ENCODE assay signal across 10 cellular contexts in genomic region chr7:22435105-22435504, GRCh38.
A peak's percentile ranks its signal among the peaks of the same experiment; 100 is the strongest.
DNase-seq lines count a peak whose midpoint lies in the region; ATAC-seq and TF ChIP-seq lines count a peak whose summit lies in the region.
"Had no signal": no experiment of that assay in that cellular context is flagged by ENCODE, and none has a peak within 500 bp of the region (broad histone marks: within the 10 kb centered on the region; RNA-seq: fewer than 3 reads in every experiment).

No MANE protein-coding gene starts in this region.

- H3K36me3 ChIP-seq in esophagus muscularis mucosa (no peaks in the 10 kb centered on the region), left ventricle myocardium inferior (no peaks in the 10 kb centered on the region)
- H3K36me3 ChIP-seq: prostate gland, WERI-Rb-1 had no signal

- TF ChIP-seq CTCF in esophagus muscularis mucosa (IDR thresholded peaks at IDR 0.05) (no peak), left ventricle myocardium inferior (IDR thresholded peaks at IDR 0.05; ENCODE audit: borderline replicate concordance) (no peak)

- H3K4me3 ChIP-seq in esophagus muscularis mucosa (no peak overlapping the region), left ventricle myocardium inferior (no peak overlapping the region)
- H3K4me3 ChIP-seq: prostate gland had no signal

- H3K27me3 ChIP-seq in esophagus muscularis mucosa (no peaks in the 10 kb centered on the region), left ventricle myocardium inferior (ENCODE audit: low read depth) (no peaks in the 10 kb centered on the region)

- DNase-seq in esophagus muscularis mucosa (ENCODE audit: extremely low spot score) (peak; percentile 47), erythroblast (lab: John Stamatoyannopoulos, UW) (no peak), left ventricle myocardium inferior (no peak), DMS153 (lab: John Stamatoyannopoulos, UW) (no peak)
- DNase-seq: activated naive CD8-positive, alpha-beta T cell treated with anti-CD3 and anti-CD28 coated beads, Interleukin-2, amount 50 U/mL, for 24 hours; WERI-Rb-1 had no signal

- ATAC-seq in GM18873 (IDR thresholded peaks at IDR 0.05; ENCODE audit: low FRiP score, unreplicated experiment) (peak; percentile 70), GM21619 (IDR thresholded peaks at IDR 0.05; ENCODE audit: unreplicated experiment) (peak; percentile 90), HG03196 (IDR thresholded peaks at IDR 0.05; ENCODE audit: unreplicated experiment) (peak; percentile 87)
- ATAC-seq: activated naive CD8-positive, alpha-beta T cell treated with anti-CD3 and anti-CD28 coated beads, Interleukin-2, amount 50 U/mL, for 24 hours had no signal

- H3K27ac ChIP-seq in esophagus muscularis mucosa (replicated peaks in 1 of 4): no peak overlapping the region
- no peak overlapping the region for H3K27ac ChIP-seq in left ventricle myocardium inferior (replicated peaks)
- H3K27ac ChIP-seq: prostate gland, WERI-Rb-1 had no signal

- WGBS in esophagus muscularis mucosa: 79% methylated on average over 4 of the region's 4 CpGs

- H3K4me1 ChIP-seq in esophagus muscularis mucosa (no peaks in the 10 kb centered on the region), left ventricle myocardium inferior (peaks cover 5% of the 10 kb centered on the region)
- H3K4me1 ChIP-seq: prostate gland had no signal

- intact Hi-C loops in esophagus muscularis mucosa (cut with DNase I): no loop called here
- intact Hi-C loops in left ventricle myocardium inferior (cut with micrococcal nuclease): no loop called here

- no peaks in the 10 kb centered on the region for H3K9me3 ChIP-seq in esophagus muscularis mucosa
- H3K9me3 ChIP-seq in left ventricle myocardium inferior (replicated peaks): peaks cover 8% of the 10 kb centered on the region
- H3K9me3 ChIP-seq: prostate gland had no signal

- TF ChIP-seq POLR2A in esophagus muscularis mucosa (IDR thresholded peaks at IDR 0.05; ENCODE audit: low read depth): no peak
- no peak for TF ChIP-seq POLR2A in erythroblast (IDR thresholded peaks at IDR 0.05; ENCODE audit: low read length)

- TF ChIP-seq EP300 in esophagus muscularis mucosa (IDR thresholded peaks at IDR 0.05): no peak
